Comparison of ENCODE assay signal across 30 cellular contexts in genomic region chr6:43613721-43614395, GRCh38. TPM values are rescaled to one million over a fixed set of nuclear protein-coding genes. Genes with fewer than 3 reads are reported as not detected.
DNase-seq lines count a peak whose midpoint lies in the region; ATAC-seq, FAIRE-seq and TF ChIP-seq lines count a peak whose summit lies in the region.
"Had no signal": no experiment of that assay in that cellular context is flagged by ENCODE, and none has a peak within 500 bp of the region (broad histone marks: within the 10 kb centered on the region; RNA-seq: fewer than 3 reads in every experiment).

No MANE protein-coding gene starts in this region.

- H3K36me3 ChIP-seq in A673 (ENCODE audit: insufficient read depth, low read length, poor library complexity, severe bottlenecking) (peaks cover 44% of the 10 kb centered on the region), GM12878 (ENCODE audit: control insufficient read depth in 2 of 2, insufficient read depth in 2 of 2, low read length in 1 of 2) (peaks cover 13 to 30% of the 10 kb centered on the region in 2 experiments)

- no peaks in the 10 kb centered on the region for H3K27me3 ChIP-seq in A673 (replicated peaks; ENCODE audit: insufficient read depth, low read depth, low read length, poor library complexity)
- no peaks in the 10 kb centered on the region for H3K27me3 ChIP-seq in GM12878 (replicated peaks in 1 of 2; ENCODE audit: control insufficient read depth in 2 of 2, insufficient read depth in 2 of 2, low read length in 1 of 2)
- H3K27me3 ChIP-seq: BLaER1 treated with 17β-estradiol and CSF1 and Interleukin-3, amounts not matched to agents 10 nM and 100 nM; body of pancreas; pancreas; Peyer's patch; testis had no signal

- no peak for TF ChIP-seq CTCF in A673 (conservative IDR thresholded peaks at IDR 0.05; ENCODE audit: low read depth, low read length)
- TF ChIP-seq CTCF in HFFc6 (IDR thresholded peaks at IDR 0.05), result no peak
- no peak for TF ChIP-seq CTCF in GM12878 (IDR thresholded peaks at IDR 0.05 in 2 of 3, conservative IDR thresholded peaks at IDR 0.05 in 1 of 3; ENCODE audit: control insufficient read depth in 2 of 3, extremely low read depth in 1 of 3, insufficient read depth in 1 of 3, low read depth in 3 of 3, low read length in 3 of 3)

- no peak for ATAC-seq in GM12878
- peak; percentile 9 for ATAC-seq in left colon
- no peak for ATAC-seq in activated CD4-positive, alpha-beta T cell treated with anti-CD3 and anti-CD28 coated beads for 36 hours
- no peak for ATAC-seq in HG02678 (IDR thresholded peaks at IDR 0.05; ENCODE audit: unreplicated experiment)
- ATAC-seq: body of pancreas; pancreas; stimulated activated naive B cell treated with anti-CD40 and anti-IgM and Interleukin-4, amounts not matched to agents 10 μg/mL and 1 μg/mL and 100 μg/mL, for 72 hours had no signal

- peaks cover 36% of the 10 kb centered on the region for H3K4me1 Mint-ChIP-seq in HFFc6 (ENCODE audit: low read depth)
- H3K4me1 Mint-ChIP-seq in activated CD4-positive, alpha-beta T cell treated with anti-CD3 and anti-CD28 coated beads for 36 hours, result no peaks in the 10 kb centered on the region
- H3K4me1 Mint-ChIP-seq: H9, neural crest cell had no signal

- peaks cover 25% of the 10 kb centered on the region for H3K36me3 Mint-ChIP-seq in HFFc6 (ENCODE audit: low read depth)
- H3K36me3 Mint-ChIP-seq in activated CD4-positive, alpha-beta T cell treated with anti-CD3 and anti-CD28 coated beads for 36 hours (ENCODE audit: low read depth), result peaks cover 42% of the 10 kb centered on the region

- no peaks in the 10 kb centered on the region for H4K20me1 ChIP-seq in GM12878 (ENCODE audit: control insufficient read depth, insufficient read depth)

- no peak for TF ChIP-seq EP300 in GM12878 (IDR thresholded peaks at IDR 0.05; ENCODE audit: borderline replicate concordance in 1 of 2, control insufficient read depth in 1 of 2, low read depth in 2 of 2, low read length in 2 of 2)

- H3K79me2 ChIP-seq in GM12878 (ENCODE audit: control insufficient read depth, insufficient read depth, low read length), result no peaks in the 10 kb centered on the region

- no peak overlapping the region for H3K4me3 Mint-ChIP-seq in HFFc6
- no peak overlapping the region for H3K4me3 Mint-ChIP-seq in activated CD4-positive, alpha-beta T cell treated with anti-CD3 and anti-CD28 coated beads for 36 hours
- H3K4me3 Mint-ChIP-seq: activated T-helper 1 cell treated with anti-CD3 and anti-CD28 coated beads, Interleukin-12 subunit alpha, Interleukin-12 subunit beta, Interleukin-2, Interleukin-4 antibody, amounts not matched to agents 30 ng/mL and 10 ng/mL and 1 ng/mL, durations not matched to agents 14 hours and 24 hours and 36 hours; H9; neural crest cell; stimulated activated naive B cell treated with anti-CD40 and anti-IgM and Interleukin-4, amounts not matched to agents 10 μg/mL and 1 μg/mL and 100 μg/mL, for 72 hours; T-helper 2 cell treated with Interferon-gamma antibody and Interleukin-4, amounts not matched to agents 5 μg/mL and 100 μg/mL, for 36 hours had no signal

- TF ChIP-seq RAD21 in GM12878 (IDR thresholded peaks at IDR 0.05; ENCODE audit: insufficient read depth, low read depth, low read length), result no peak

- H3K27ac Mint-ChIP-seq in HFFc6, result peak overlapping the region; percentile 38
- H3K27ac Mint-ChIP-seq in activated CD4-positive, alpha-beta T cell treated with anti-CD3 and anti-CD28 coated beads for 36 hours, result no peak overlapping the region
- H3K27ac Mint-ChIP-seq: activated T-helper 1 cell treated with anti-CD3 and anti-CD28 coated beads, Interleukin-12 subunit alpha, Interleukin-12 subunit beta, Interleukin-2, Interleukin-4 antibody, amounts not matched to agents 30 ng/mL and 10 ng/mL and 1 ng/mL, durations not matched to agents 14 hours and 24 hours and 36 hours; H9; stimulated activated naive B cell treated with anti-CD40 and anti-IgM and Interleukin-4, amounts not matched to agents 10 μg/mL and 1 μg/mL and 100 μg/mL, for 72 hours; T-helper 2 cell treated with Interferon-gamma antibody and Interleukin-4, amounts not matched to agents 5 μg/mL and 100 μg/mL, for 36 hours had no signal

- BruUV-seq in A673 (replicated peaks; lab: Mats Ljungman, UMichigan), result TSS peak; percentile 16
- TSS peak; percentile 54 for BruUV-seq in GM12878 (replicated peaks; lab: Mats Ljungman, UMichigan)

- in situ Hi-C loops in GM12878 (cut with MboI), result no loop called here

- RAD21 ChIA-PET in GM12878 (lab: Charles Lee; ENCODE audit: unreplicated experiment), result no interaction called here

- CTCF ChIA-PET in A673 (lab: Charles Lee) (no interaction called here), GM12878 (lab: Yijun Ruan, JAX) (interaction anchor here (1.1 to 1.2 kb wide), 2 partner anchors 11 to 16 kb away, joined by 3 read pairs; no protein-coding TSS in a partner anchor)
- CTCF ChIA-PET in activated CD4-positive, alpha-beta T cell treated with anti-CD3 and anti-CD28 coated beads for 36 hours (lab: Charles Lee), result no interaction called here

- POLR2A ChIA-PET in A673 (lab: Charles Lee; ENCODE audit: low non-redundant PET), result interaction anchor here (0.7 kb wide), 1 partner anchor 623 kb away, joined by 7 read pairs; no protein-coding TSS in a partner anchor
- POLR2A ChIA-PET in GM12878 (lab: Charles Lee), result no interaction called here
- POLR2A ChIA-PET in activated CD4-positive, alpha-beta T cell treated with anti-CD3 and anti-CD28 coated beads for 36 hours (lab: Charles Lee), result no interaction called here

- WGBS in GM12878 (ENCODE audit: insufficient coverage, insufficient replicate concordance, low lambda C conversion rate, missing lambda C conversion rate), result 90% methylated on average over 6 of the region's 6 CpGs

- H3K27me3 Mint-ChIP-seq in HFFc6 (ENCODE audit: insufficient read depth), result peaks cover 5% of the 10 kb centered on the region; the same call in 1 of the 2 replicates
- H3K27me3 Mint-ChIP-seq in activated CD4-positive, alpha-beta T cell treated with anti-CD3 and anti-CD28 coated beads for 36 hours, result no peaks in the 10 kb centered on the region
- H3K27me3 Mint-ChIP-seq: stimulated activated naive B cell treated with anti-CD40 and anti-IgM and Interleukin-4, amounts not matched to agents 10 μg/mL and 1 μg/mL and 100 μg/mL, for 72 hours had no signal

- no peak for DNase-seq in A673 (ENCODE audit: low spot score)
- DNase-seq in HFFc6, result no peak
- no peak for DNase-seq in GM12878 (ENCODE audit: low read depth, low spot score)
- no peak for DNase-seq in left colon
- DNase-seq in stimulated activated CD8-positive, alpha-beta memory T cell treated with anti-CD3 and anti-CD28 coated beads, Interleukin-4, amount 100 ng/mL, for 48 hours, result no peak
- no peak for DNase-seq in activated CD4-positive, alpha-beta T cell treated with anti-CD3 and anti-CD28 coated beads for 36 hours
- DNase-seq: activated CD4-positive, alpha-beta T cell treated with anti-CD3 and anti-CD28 coated beads for 48 hours; activated naive CD4-positive, alpha-beta T cell treated with Interleukin-2 at 50 U/mL for 16 hours; body of pancreas; COR-L47; DMS53; H9; NCI-H1436 treated with DMSO at 0.1 percent for 48 hours; NCI-H345; NCI-H69; Peyer's patch; retina; SHP77; stimulated activated naive B cell treated with anti-CD40 and anti-IgM and Interleukin-4, amounts not matched to agents 10 μg/mL and 1 μg/mL and 100 μg/mL, for 72 hours; testis had no signal

- no peak for FAIRE-seq in GM12878 (lab: Jason Lieb, UNC)
- FAIRE-seq: GM12892, pancreas had no signal

- TF ChIP-seq POLR2A in GM12878 (IDR thresholded peaks at IDR 0.05; ENCODE audit: low read depth, low read length), result no peak

- H3K4me2 ChIP-seq in GM12878 (ENCODE audit: control insufficient read depth, insufficient read depth), result no peak overlapping the region
- H3K4me2 ChIP-seq: BLaER1 treated with 17β-estradiol and CSF1 and Interleukin-3, amounts not matched to agents 10 nM and 100 nM had no signal

- H3K4me3 ChIP-seq in A673 (ENCODE audit: low read depth, low read length, poor library complexity, severe bottlenecking) (no peak overlapping the region), GM12878 (no peak overlapping the region)
- H3K4me3 ChIP-seq: BLaER1 treated with 17β-estradiol and CSF1 and Interleukin-3, amounts not matched to agents 10 nM and 100 nM; body of pancreas; pancreas; Peyer's patch; skin epidermis; testis had no signal

- no peak overlapping the region for H3K27ac ChIP-seq in A673 (ENCODE audit: low read depth, low read length, poor library complexity, severe bottlenecking)
- H3K27ac ChIP-seq in GM12878 (ENCODE audit: control insufficient read depth, insufficient read depth), result no peak overlapping the region
- H3K27ac ChIP-seq: BLaER1 treated with 17β-estradiol and CSF1 and Interleukin-3, amounts not matched to agents 10 nM and 100 nM; body of pancreas; epithelial cell of prostate; HL-60; pancreas; Peyer's patch; skin epidermis; testis had no signal

- H2AFZ ChIP-seq in GM12878 (ENCODE audit: control insufficient read depth, low read depth, low read length), result no peak overlapping the region

- no peak overlapping the region for H3K9ac ChIP-seq in GM12878 (ENCODE audit: control insufficient read depth, insufficient read depth, low read length)
- H3K9ac ChIP-seq: BLaER1 treated with 17β-estradiol and CSF1 and Interleukin-3, amounts not matched to agents 10 nM and 100 nM had no signal

- SMC1A ChIA-PET in GM12878 (lab: Charles Lee; ENCODE audit: uncharacterized antibody, unreplicated experiment), result interaction anchor here (0.9 to 1.3 kb wide), 3 partner anchors 21 to 53 kb away, joined by 3 read pairs; partner anchors contain the start of gene MAD2L1BP

- H3K4me1 ChIP-seq in A673 (ENCODE audit: insufficient read depth, low read length, poor library complexity, severe bottlenecking) (no peaks in the 10 kb centered on the region), GM12878 (ENCODE audit: control insufficient read depth, insufficient read depth, low read length) (no peaks in the 10 kb centered on the region)
- H3K4me1 ChIP-seq: body of pancreas, pancreas, Peyer's patch, testis had no signal

- H3K9me3 ChIP-seq in A673 (ENCODE audit: low read depth, low read length, poor library complexity, severe bottlenecking) (no peaks in the 10 kb centered on the region), GM12878 (replicated peaks; ENCODE audit: control insufficient read depth, insufficient read depth, low read length) (no peaks in the 10 kb centered on the region)
- H3K9me3 ChIP-seq: BLaER1 treated with 17β-estradiol and CSF1 and Interleukin-3, amounts not matched to agents 10 nM and 100 nM; body of pancreas; pancreas; Peyer's patch; testis had no signal

- no peaks in the 10 kb centered on the region for H3K9me3 Mint-ChIP-seq in HFFc6
- no peaks in the 10 kb centered on the region for H3K9me3 Mint-ChIP-seq in activated CD4-positive, alpha-beta T cell treated with anti-CD3 and anti-CD28 coated beads for 36 hours (ENCODE audit: low read depth)
- H3K9me3 Mint-ChIP-seq: activated T-helper 1 cell treated with anti-CD3 and anti-CD28 coated beads, Interleukin-12 subunit alpha, Interleukin-12 subunit beta, Interleukin-2, Interleukin-4 antibody, amounts not matched to agents 30 ng/mL and 10 ng/mL and 1 ng/mL, durations not matched to agents 14 hours and 24 hours and 36 hours; H9; neural crest cell; stimulated activated naive B cell treated with anti-CD40 and anti-IgM and Interleukin-4, amounts not matched to agents 10 μg/mL and 1 μg/mL and 100 μg/mL, for 72 hours; T-helper 2 cell treated with Interferon-gamma antibody and Interleukin-4, amounts not matched to agents 5 μg/mL and 100 μg/mL, for 36 hours had no signal

- intact Hi-C loops in A673 (cut with micrococcal nuclease; ENCODE audit: unreplicated experiment), result no loop called here
- intact Hi-C loops in GM12878 (cut with micrococcal nuclease; ENCODE audit: unreplicated experiment), result no loop called here
- intact Hi-C loops in left colon (cut with DNase I, micrococcal nuclease), result no loop called here
- intact Hi-C loops in activated CD4-positive, alpha-beta T cell treated with anti-CD3 and anti-CD28 coated beads for 36 hours (cut with DNase I, micrococcal nuclease), result no loop called here

RNA-seq across cellular contexts. Expression of gene GTPBP2, which starts 15.2 kb away (rescaled TPM):
- 59.4 and 72.1 TPM in 2 replicates for total RNA-seq in A673 (2021)
- total RNA-seq in HFFc6 (2021; fragmentation: NEBNext Ultra II Directional; extraction: Animal tissue kit (Norgen Biotek cat#: 25700)), result 10 to 100 TPM; 35.6 to 47.7 (median 41.0) TPM
- 111 and 112 TPM in 2 replicates for total RNA-seq in GM12878 (2013; cell fraction: nucleolus; rRNA removed)
- total RNA-seq in GM12878 (2014; rRNA removed), result 47.1 and 52.9 TPM in 2 replicates
- total RNA-seq in GM12878 (2014; rRNA removed; fragmentation: Illumina TruSeq; extraction: Trizol), result 32.4 and 34.0 TPM in 2 replicates
- 46.0 and 50.3 TPM in 2 replicates for total RNA-seq in GM12878 (2021)
- 33.6 TPM for polyA plus RNA-seq in GM12878 (2011; ENCODE audit: low read depth)
- polyA plus RNA-seq in GM12878 (2011; rRNA removed), result 51.3 and 63.4 TPM in 2 replicates
- 68.0 and 73.1 TPM in 2 replicates for polyA plus RNA-seq in GM12878 (2011; cell fraction: cytosol; rRNA removed)
- 237 and 269 TPM in 2 replicates for polyA plus RNA-seq in GM12878 (2011; cell fraction: nucleus; rRNA removed)
- polyA plus RNA-seq in GM12878 (2012), result 39.1 and 41.7 TPM in 2 replicates
- polyA plus RNA-seq in GM12878 (2014; fragmentation: Illumina TruSeq; extraction: Trizol), result 47.9 and 51.6 TPM in 2 replicates
- 10 to 100 TPM; 11.8 to 18.2 TPM for polyA plus RNA-seq in GM12878 (2014; fragmentation: Nextera tagmentation; extraction: Ambion mirVana)
- 50.9 and 51.5 TPM in 2 replicates for polyA plus RNA-seq in GM12878 (2014; rRNA removed)
- polyA plus RNA-seq in GM12878 (2016; fragmentation: Nextera tagmentation; extraction: Ambion mirVana), result 1 to 10 TPM; 5.9 to 6.0 TPM
- 49.8 and 66.4 TPM in 2 replicates for polyA minus RNA-seq in GM12878 (2011; rRNA and poly(A)+ RNA removed)
- 22.9 and 24.0 TPM in 2 replicates for polyA minus RNA-seq in GM12878 (2011; cell fraction: cytosol; rRNA and poly(A)+ RNA removed)
- polyA minus RNA-seq in GM12878 (2011; cell fraction: nucleus; rRNA and poly(A)+ RNA removed), result 36.3 and 61.5 TPM in 2 replicates
- 10 to 100 TPM; 63.7 to 95.8 TPM for total RNA-seq in left colon
- total RNA-seq in activated CD4-positive, alpha-beta T cell treated with anti-CD3 and anti-CD28 coated beads for 36 hours, result 10 to 100 TPM; 59.8 to 64.6 TPM

RNA-seq across cellular contexts. Expression of gene MAD2L1BP, which starts 21.8 kb away (rescaled TPM):
- total RNA-seq in A673 (2021) (52.0 and 55.3 TPM in 2 replicates), GM12878 (2014; rRNA removed) (50.2 and 52.5 TPM in 2 replicates), GM12878 (2014; rRNA removed; fragmentation: Illumina TruSeq; extraction: Trizol) (37.4 and 43.8 TPM in 2 replicates), GM12878 (2021) (33.6 and 39.2 TPM in 2 replicates), left colon (10 to 100 TPM; 37.0 to 49.8 TPM)
- total RNA-seq in HFFc6 (2021; fragmentation: NEBNext Ultra II Directional; extraction: Animal tissue kit (Norgen Biotek cat#: 25700)), result 10 to 100 TPM; 23.6 to 26.7 (median 26.4) TPM
- total RNA-seq in GM12878 (2013; cell fraction: nucleolus; rRNA removed), result 25.1 and 35.1 TPM in 2 replicates
- polyA plus RNA-seq in GM12878 (2011; ENCODE audit: low read depth), result 26.0 TPM
- polyA plus RNA-seq in GM12878 (2011; rRNA removed) (53.1 and 69.4 TPM in 2 replicates), GM12878 (2014; fragmentation: Illumina TruSeq; extraction: Trizol) (51.4 and 61.2 TPM in 2 replicates), GM12878 (2014; fragmentation: Nextera tagmentation; extraction: Ambion mirVana) (100 to 1,000 TPM in 1 of 2 experiments, 10 to 100 TPM in 1; 96.4 to 155 TPM), GM12878 (2014; rRNA removed) (49.1 and 50.1 TPM in 2 replicates), GM12878 (2016; fragmentation: Nextera tagmentation; extraction: Ambion mirVana) (10 to 100 TPM; 59.3 to 61.6 TPM)
- 96.6 and 115 TPM in 2 replicates for polyA plus RNA-seq in GM12878 (2011; cell fraction: cytosol; rRNA removed)
- 43.7 and 45.4 TPM in 2 replicates for polyA plus RNA-seq in GM12878 (2011; cell fraction: nucleus; rRNA removed)
- 22.6 and 29.3 TPM in 2 replicates for polyA plus RNA-seq in GM12878 (2012)
- 52.7 and 82.4 TPM in 2 replicates for polyA minus RNA-seq in GM12878 (2011; rRNA and poly(A)+ RNA removed)
- 17.9 and 18.9 TPM in 2 replicates for polyA minus RNA-seq in GM12878 (2011; cell fraction: cytosol; rRNA and poly(A)+ RNA removed)
- 13.3 and 17.3 TPM in 2 replicates for polyA minus RNA-seq in GM12878 (2011; cell fraction: nucleus; rRNA and poly(A)+ RNA removed)
- total RNA-seq in activated CD4-positive, alpha-beta T cell treated with anti-CD3 and anti-CD28 coated beads for 36 hours, result 10 to 100 TPM; 35.1 to 35.3 TPM

RNA-seq across cellular contexts. Expression of gene RSPH9, which starts 31.0 kb away (rescaled TPM):
- total RNA-seq in A673 (2021) (0.11 TPM in 2 replicates), GM12878 (2014; rRNA removed) (not detected in 2 replicates), GM12878 (2014; rRNA removed; fragmentation: Illumina TruSeq; extraction: Trizol) (not detected in 2 replicates), GM12878 (2021) (not detected in 2 replicates), left colon (under 1 TPM in 1 of 2 donors, not detected in 1; 0.11 TPM)
- under 1 TPM in 5 of 6 experiments, not detected in 1; 0.09 to 0.60 (median 0.30) TPM for total RNA-seq in HFFc6 (2021; fragmentation: NEBNext Ultra II Directional; extraction: Animal tissue kit (Norgen Biotek cat#: 25700))
- not detected in 2 replicates for total RNA-seq in GM12878 (2013; cell fraction: nucleolus; rRNA removed)
- polyA plus RNA-seq in GM12878 (2011; ENCODE audit: low read depth), result 0.20 TPM
- polyA plus RNA-seq in GM12878 (2011; rRNA removed) (not detected in 2 replicates), GM12878 (2014; fragmentation: Illumina TruSeq; extraction: Trizol) (not detected in 2 replicates), GM12878 (2014; fragmentation: Nextera tagmentation; extraction: Ambion mirVana) (under 1 TPM; 0.26 to 0.31 TPM), GM12878 (2014; rRNA removed) (0.06 TPM in 1 of 2 replicates, not detected in the other), GM12878 (2016; fragmentation: Nextera tagmentation; extraction: Ambion mirVana) (under 1 TPM; 0.40 to 0.63 TPM)
- not detected in 2 replicates for polyA plus RNA-seq in GM12878 (2011; cell fraction: cytosol; rRNA removed)
- polyA plus RNA-seq in GM12878 (2011; cell fraction: nucleus; rRNA removed), result not detected in 2 replicates
- polyA plus RNA-seq in GM12878 (2012), result 0.36 and 0.42 TPM in 2 replicates
- not detected in 2 replicates for polyA minus RNA-seq in GM12878 (2011; rRNA and poly(A)+ RNA removed)
- polyA minus RNA-seq in GM12878 (2011; cell fraction: cytosol; rRNA and poly(A)+ RNA removed), result not detected in 2 replicates
- polyA minus RNA-seq in GM12878 (2011; cell fraction: nucleus; rRNA and poly(A)+ RNA removed), result not detected in 2 replicates
- total RNA-seq in activated CD4-positive, alpha-beta T cell treated with anti-CD3 and anti-CD28 coated beads for 36 hours, result not detected
- total RNA-seq: activated T-helper 1 cell treated with anti-CD3 and anti-CD28 coated beads, Interleukin-12 subunit alpha, Interleukin-12 subunit beta, Interleukin-2, Interleukin-4 antibody, amounts not matched to agents 30 ng/mL and 10 ng/mL and 1 ng/mL, durations not matched to agents 14 hours and 24 hours and 36 hours; body of pancreas had no signal

RNA-seq across cellular contexts. Expression of gene POLH, which starts 37.9 kb away (rescaled TPM):
- total RNA-seq in A673 (2021), result 20.0 and 24.9 TPM in 2 replicates
- 10 to 100 TPM; 31.4 to 39.8 (median 37.3) TPM for total RNA-seq in HFFc6 (2021; fragmentation: NEBNext Ultra II Directional; extraction: Animal tissue kit (Norgen Biotek cat#: 25700))
- total RNA-seq in GM12878 (2013; cell fraction: nucleolus; rRNA removed), result 40.6 and 43.4 TPM in 2 replicates
- 16.5 and 17.8 TPM in 2 replicates for total RNA-seq in GM12878 (2014; rRNA removed)
- total RNA-seq in GM12878 (2014; rRNA removed; fragmentation: Illumina TruSeq; extraction: Trizol), result 16.2 and 17.7 TPM in 2 replicates
- 22.8 and 28.0 TPM in 2 replicates for total RNA-seq in GM12878 (2021)
- 9.5 TPM for polyA plus RNA-seq in GM12878 (2011; ENCODE audit: low read depth)
- 33.6 and 43.4 TPM in 2 replicates for polyA plus RNA-seq in GM12878 (2011; rRNA removed)
- polyA plus RNA-seq in GM12878 (2011; cell fraction: cytosol; rRNA removed), result 21.8 and 23.6 TPM in 2 replicates
- 20.7 and 24.0 TPM in 2 replicates for polyA plus RNA-seq in GM12878 (2011; cell fraction: nucleus; rRNA removed)
- 13.1 and 17.4 TPM in 2 replicates for polyA plus RNA-seq in GM12878 (2012)
- 19.6 and 19.7 TPM in 2 replicates for polyA plus RNA-seq in GM12878 (2014; fragmentation: Illumina TruSeq; extraction: Trizol)
- 1 to 10 TPM; 5.5 to 6.3 TPM for polyA plus RNA-seq in GM12878 (2014; fragmentation: Nextera tagmentation; extraction: Ambion mirVana)
- 12.3 and 13.1 TPM in 2 replicates for polyA plus RNA-seq in GM12878 (2014; rRNA removed)
- polyA plus RNA-seq in GM12878 (2016; fragmentation: Nextera tagmentation; extraction: Ambion mirVana), result 10 to 100 TPM; 23.5 to 26.0 TPM
- 40.4 and 72.2 TPM in 2 replicates for polyA minus RNA-seq in GM12878 (2011; rRNA and poly(A)+ RNA removed)
- polyA minus RNA-seq in GM12878 (2011; cell fraction: cytosol; rRNA and poly(A)+ RNA removed), result 9.9 and 18.2 TPM in 2 replicates
- 12.9 and 18.7 TPM in 2 replicates for polyA minus RNA-seq in GM12878 (2011; cell fraction: nucleus; rRNA and poly(A)+ RNA removed)
- 10 to 100 TPM; 11.2 to 11.3 TPM for total RNA-seq in left colon
- 10 to 100 TPM; 35.2 to 37.9 TPM for total RNA-seq in activated CD4-positive, alpha-beta T cell treated with anti-CD3 and anti-CD28 coated beads for 36 hours

RNA-seq across cellular contexts. Expression of gene XPO5, which starts 38.0 kb away (rescaled TPM):
- total RNA-seq in A673 (2021) (109 and 111 TPM in 2 replicates), GM12878 (2014; rRNA removed) (42.1 and 55.9 TPM in 2 replicates), GM12878 (2014; rRNA removed; fragmentation: Illumina TruSeq; extraction: Trizol) (33.3 and 34.3 TPM in 2 replicates), GM12878 (2021) (56.9 and 76.0 TPM in 2 replicates), left colon (10 to 100 TPM; 20.0 to 23.2 TPM)
- 10 to 100 TPM; 30.5 to 41.1 (median 35.6) TPM for total RNA-seq in HFFc6 (2021; fragmentation: NEBNext Ultra II Directional; extraction: Animal tissue kit (Norgen Biotek cat#: 25700))
- total RNA-seq in GM12878 (2013; cell fraction: nucleolus; rRNA removed), result 100 and 112 TPM in 2 replicates
- 25.1 TPM for polyA plus RNA-seq in GM12878 (2011; ENCODE audit: low read depth)
- polyA plus RNA-seq in GM12878 (2011; rRNA removed) (56.8 and 68.5 TPM in 2 replicates), GM12878 (2014; fragmentation: Illumina TruSeq; extraction: Trizol) (40.2 and 48.0 TPM in 2 replicates), GM12878 (2014; fragmentation: Nextera tagmentation; extraction: Ambion mirVana) (10 to 100 TPM; 11.3 to 21.7 TPM), GM12878 (2014; rRNA removed) (41.0 and 41.1 TPM in 2 replicates), GM12878 (2016; fragmentation: Nextera tagmentation; extraction: Ambion mirVana) (10 to 100 TPM; 38.2 to 49.6 TPM)
- polyA plus RNA-seq in GM12878 (2011; cell fraction: cytosol; rRNA removed), result 59.5 and 68.4 TPM in 2 replicates
- polyA plus RNA-seq in GM12878 (2011; cell fraction: nucleus; rRNA removed), result 79.3 and 85.6 TPM in 2 replicates
- polyA plus RNA-seq in GM12878 (2012), result 22.9 and 24.5 TPM in 2 replicates
- 68.9 and 82.4 TPM in 2 replicates for polyA minus RNA-seq in GM12878 (2011; rRNA and poly(A)+ RNA removed)
- 20.8 and 31.5 TPM in 2 replicates for polyA minus RNA-seq in GM12878 (2011; cell fraction: cytosol; rRNA and poly(A)+ RNA removed)
- polyA minus RNA-seq in GM12878 (2011; cell fraction: nucleus; rRNA and poly(A)+ RNA removed), result 46.1 and 87.2 TPM in 2 replicates
- total RNA-seq in activated CD4-positive, alpha-beta T cell treated with anti-CD3 and anti-CD28 coated beads for 36 hours, result 100 to 1,000 TPM; 108 to 109 TPM
